Comparison of ENCODE assay signal across 8 cellular contexts in the genomic region with DNA sequence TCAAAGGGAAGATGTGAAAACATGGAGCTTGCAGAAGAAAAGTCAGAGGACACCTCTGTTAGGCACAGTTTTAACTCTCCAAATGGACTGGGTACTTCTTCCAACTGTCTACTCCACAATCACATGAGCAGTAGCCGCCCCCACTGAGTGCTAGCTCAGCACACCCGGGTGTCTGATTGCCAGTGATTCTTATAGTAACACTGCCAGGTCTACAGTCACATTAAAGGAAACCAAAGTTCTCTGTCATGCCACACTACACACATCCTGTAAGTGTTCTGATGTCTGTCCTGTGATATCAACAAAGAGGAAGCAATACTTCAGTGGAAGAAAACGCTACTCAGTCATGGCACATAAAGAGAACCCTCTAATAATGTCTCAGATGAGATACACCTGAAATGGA. TPM values are rescaled to one million over a fixed set of nuclear protein-coding genes. Genes with fewer than 3 reads are reported as not detected.
DNase-seq lines count a peak whose midpoint lies in the region; ATAC-seq, FAIRE-seq and TF ChIP-seq lines count a peak whose summit lies in the region.

A gene (minus strand): TSS at position 84 of the 400 bp plus-strand sequence. CDS start 61 bp downstream, at position 23.

- no peak within 1 kb of the TSS for H3K4ac ChIP-seq in trophoblast cell (ENCODE audit: low read depth, low read length)

- H2AFZ ChIP-seq in astrocyte (ENCODE audit: low read depth, low read length) (no peak within 1 kb of the TSS), trophoblast cell (ENCODE audit: insufficient read depth, low read length, poor library complexity) (no peak within 1 kb of the TSS)

- H4K91ac ChIP-seq in trophoblast cell (ENCODE audit: low read depth, low read length): peak within 1 kb of the TSS; percentile 40

- H3K27me3 ChIP-seq in astrocyte (ENCODE audit: insufficient read depth, low read length): no peaks in the 10 kb centered on the region
- H3K27me3 ChIP-seq in trophoblast cell (ENCODE audit: insufficient read depth, low read length): no peaks in the 10 kb centered on the region

- no peak within 1 kb of the TSS for H2BK5ac ChIP-seq in trophoblast cell (ENCODE audit: low read depth, low read length, poor library complexity)

- no peaks in the 10 kb centered on the region for H3K36me3 ChIP-seq in astrocyte (ENCODE audit: insufficient read depth, low read length)
- H3K36me3 ChIP-seq in trophoblast cell (ENCODE audit: control insufficient read depth in 1 of 2, insufficient read depth in 2 of 2, low read length in 2 of 2): no peaks in the 10 kb centered on the region

- H3K27ac Mint-ChIP-seq in T-helper 17 cell (peak within 1 kb of the TSS; percentile 93), astrocyte (ENCODE audit: unreplicated experiment) (peak within 1 kb of the TSS; percentile 62)

- H3K14ac ChIP-seq in trophoblast cell (ENCODE audit: low read length): no peak within 1 kb of the TSS

- H2BK12ac ChIP-seq in trophoblast cell (ENCODE audit: low read length): peak within 1 kb of the TSS; percentile 90

- H3K4me3 Mint-ChIP-seq in T-helper 17 cell (peak within 1 kb of the TSS; percentile 84), astrocyte (ENCODE audit: unreplicated experiment) (peak within 1 kb of the TSS; percentile 55)

- ATAC-seq in GM18870 (IDR thresholded peaks at IDR 0.05; ENCODE audit: unreplicated experiment) (peak; percentile 84), HG03025 (IDR thresholded peaks at IDR 0.05; ENCODE audit: low FRiP score, unreplicated experiment) (peak; percentile 75), T-helper 17 cell (peak; percentile 89)

- no peak within 1 kb of the TSS for H3K4me3 ChIP-seq in astrocyte (ENCODE audit: insufficient read depth, low read depth, low read length)
- H3K4me3 ChIP-seq in trophoblast cell (ENCODE audit: low read depth, low read length): no peak within 1 kb of the TSS
- H3K4me3 ChIP-seq in foreskin fibroblast (ENCODE audit: low read depth in 1 of 2, low read length in 2 of 2): no peak within 1 kb of the TSS

- H3K4me1 ChIP-seq in astrocyte (ENCODE audit: insufficient read depth, low read length) (no peaks in the 10 kb centered on the region), trophoblast cell (ENCODE audit: control insufficient read depth in 1 of 2, insufficient read depth in 2 of 2, low read length in 2 of 2) (peaks cover 9 to 11% of the 10 kb centered on the region in 2 experiments)

- H3K27ac ChIP-seq in astrocyte (ENCODE audit: low read depth, low read length): no peak within 1 kb of the TSS
- no peak within 1 kb of the TSS for H3K27ac ChIP-seq in trophoblast cell (ENCODE audit: low read depth, low read length)

- H4K8ac ChIP-seq in trophoblast cell (ENCODE audit: low read depth, low read length): peak within 1 kb of the TSS; percentile 7

- H3K9ac ChIP-seq in astrocyte (ENCODE audit: low read length): no peak within 1 kb of the TSS
- H3K9ac ChIP-seq in trophoblast cell (ENCODE audit: low read length): no peak within 1 kb of the TSS

- DNase-seq in T-helper 17 cell (peak in 1 of 3 donors; percentile 6), astrocyte (ENCODE audit: low read depth) (no peak), trophoblast cell (peak; percentile 3 to 12), COR-L47 (lab: John Stamatoyannopoulos, UW) (no peak), KG1 (lab: John Stamatoyannopoulos, UW) (no peak), foreskin fibroblast (no peak)

- WGBS in trophoblast cell (ENCODE audit: extremely low coverage, insufficient coverage, insufficient read length): no CpG with 5 or more reads among the region's 3 CpGs

- H3K4me2 ChIP-seq in astrocyte (ENCODE audit: low read length) (no peak within 1 kb of the TSS), trophoblast cell (ENCODE audit: low read length) (no peak within 1 kb of the TSS)

- H3K9me3 Mint-ChIP-seq in astrocyte (ENCODE audit: unreplicated experiment): no peaks in the 10 kb centered on the region

- no peaks in the 10 kb centered on the region for H3K9me3 ChIP-seq in T-helper 17 cell (ENCODE audit: control insufficient read depth, low read length, poor library complexity, severe bottlenecking)
- H3K9me3 ChIP-seq in astrocyte (ENCODE audit: insufficient read depth, low read depth, low read length): no peaks in the 10 kb centered on the region
- H3K9me3 ChIP-seq in trophoblast cell (ENCODE audit: insufficient read depth, low read depth, low read length): no peaks in the 10 kb centered on the region

- peak within 1 kb of the TSS; percentile 66 for H2AK5ac ChIP-seq in trophoblast cell (ENCODE audit: low read length)

- no peaks in the 10 kb centered on the region for H4K20me1 ChIP-seq in astrocyte (ENCODE audit: insufficient read depth, low read length)

- FAIRE-seq in astrocyte (lab: Jason Lieb, UNC): no peak

- H3K27me3 Mint-ChIP-seq in T-helper 17 cell (no peaks in the 10 kb centered on the region), astrocyte (ENCODE audit: low read depth, unreplicated experiment) (no peaks in the 10 kb centered on the region)

- H3K36me3 Mint-ChIP-seq in T-helper 17 cell (ENCODE audit: low read depth): peaks cover 2% of the 10 kb centered on the region
- no peaks in the 10 kb centered on the region for H3K36me3 Mint-ChIP-seq in astrocyte (ENCODE audit: low read depth, unreplicated experiment)

- H4K12ac ChIP-seq in trophoblast cell (ENCODE audit: low read depth, low read length): no peak within 1 kb of the TSS

- peaks cover 8% of the 10 kb centered on the region for H3K79me1 ChIP-seq in trophoblast cell (ENCODE audit: low read length)

- H3K79me2 ChIP-seq in astrocyte (ENCODE audit: insufficient read depth, low read length) (no peaks in the 10 kb centered on the region), trophoblast cell (ENCODE audit: control insufficient read depth, insufficient read depth, low read length, poor library complexity) (no peaks in the 10 kb centered on the region)

- no peak within 1 kb of the TSS for H3K23ac ChIP-seq in trophoblast cell (ENCODE audit: low read length)

- no peak for TF ChIP-seq CTCF in astrocyte (IDR thresholded peaks at IDR 0.05; ENCODE audit: insufficient read depth, low read depth, low read length)
- TF ChIP-seq CTCF in foreskin fibroblast (IDR thresholded peaks at IDR 0.05; ENCODE audit: low read depth, low read length): no peak

- H2BK120ac ChIP-seq in trophoblast cell (ENCODE audit: insufficient read depth, low read length, poor library complexity): no peak within 1 kb of the TSS

- H3K18ac ChIP-seq in trophoblast cell (ENCODE audit: low read length): peak within 1 kb of the TSS; percentile 53

- H3K4me1 Mint-ChIP-seq in T-helper 17 cell: peaks cover 24% of the 10 kb centered on the region
- peaks cover 31% of the 10 kb centered on the region for H3K4me1 Mint-ChIP-seq in astrocyte (ENCODE audit: low read depth, unreplicated experiment)

RNA-seq across cellular contexts. Expression of the gene that starts here (rescaled TPM):
- total RNA-seq in T-helper 17 cell (1 to 10 TPM; 2.3 to 2.7 TPM), astrocyte (7.4 and 10.0 TPM in 2 replicates)
- polyA plus RNA-seq in trophoblast cell (2013): 0.60 and 0.67 TPM in 2 replicates

Comparison
In these comparisons a context has a peak if more than half of its experiments do, and no peak if none do; other contexts are left out.
1. DNase-seq: peak in trophoblast cell (2 of 2); none in astrocyte (single experiment), COR-L47 (single experiment), KG1 (single experiment) and foreskin fibroblast (0 of 2).
2. Peak in every context shown above with its lines, with median percentiles within 50 percentile points of each other: ATAC-seq.